8 cellular contexts compared by ENCODE assay signal in genomic region chr7:148543-148931, GRCh38. TPM values are rescaled to one million over a fixed set of nuclear protein-coding genes. Genes with fewer than 3 reads are reported as not detected.
A peak's percentile ranks its signal among the peaks of the same experiment; 100 is the strongest.
DNase-seq lines count a peak whose midpoint lies in the region; ATAC-seq, FAIRE-seq and TF ChIP-seq lines count a peak whose summit lies in the region.

No MANE protein-coding gene starts in this region.

- DNase-seq in CD14-positive monocyte (ENCODE audit: low spot score) (no peak), OCI-M1 (lab: John Stamatoyannopoulos, UW) (peak; percentile 7), neuronal stem cell (ENCODE audit: low spot score) (no peak), germinal center (ENCODE audit: low spot score) (no peak), NCI-H748 treated with DMSO at 0.1 percent for 48 hours (lab: John Stamatoyannopoulos, UW) (no peak)

- H3K9me3 ChIP-seq in neuronal stem cell (replicated peaks in 1 of 2; ENCODE audit: control insufficient read depth in 2 of 2, insufficient read depth in 1 of 2, low read depth in 1 of 2, low read length in 2 of 2): no peaks in the 10 kb centered on the region

- no peaks in the 10 kb centered on the region for H3K79me1 ChIP-seq in neuronal stem cell (ENCODE audit: low read depth, low read length)

- no peak overlapping the region for H2BK15ac ChIP-seq in neuronal stem cell (ENCODE audit: low read length)

- peak overlapping the region; percentile 80 to 94 for H3K4me3 Mint-ChIP-seq in CD14-positive monocyte

- peaks cover 2 to 16% of the 10 kb centered on the region in 2 donors for H3K36me3 ChIP-seq in neuronal stem cell (replicated peaks in 1 of 2; ENCODE audit: control insufficient read depth in 2 of 2, insufficient read depth in 2 of 2, low read length in 2 of 2)

- no peak overlapping the region for H3K9ac ChIP-seq in neuronal stem cell (ENCODE audit: low read depth, low read length, poor library complexity)

- no CpG with 5 or more reads among the region's 5 CpGs for WGBS in neuronal stem cell (ENCODE audit: extremely low coverage in 2 of 2, insufficient read length in 2 of 2, insufficient replicate concordance in 1 of 2), 2 donors

- H3K4ac ChIP-seq in neuronal stem cell (ENCODE audit: low read length): no peak overlapping the region

- peaks cover 20 to 25% of the 10 kb centered on the region in 2 donors for H3K36me3 Mint-ChIP-seq in CD14-positive monocyte

- H3K4me1 ChIP-seq in neuronal stem cell (ENCODE audit: control insufficient read depth in 2 of 2, insufficient read depth in 1 of 2, low read depth in 1 of 2, low read length in 2 of 2): peaks cover 6 to 7% of the 10 kb centered on the region in 2 donors

- no peaks in the 10 kb centered on the region for H3K9me3 Mint-ChIP-seq in CD14-positive monocyte

- H3K23ac ChIP-seq in neuronal stem cell (ENCODE audit: low read depth, low read length, poor library complexity): no peak overlapping the region

- no peak overlapping the region for H2BK12ac ChIP-seq in neuronal stem cell (ENCODE audit: low read length)

- H2BK120ac ChIP-seq in neuronal stem cell (ENCODE audit: low read depth, low read length): no peak overlapping the region

- H3K4me2 ChIP-seq in neuronal stem cell (ENCODE audit: insufficient read depth, low read length, poor library complexity, severe bottlenecking): peak overlapping the region; percentile 66

- peak overlapping the region; percentile 99 for H3K27ac ChIP-seq in neuronal stem cell (replicated peaks; ENCODE audit: low read length)

- intact Hi-C loops in CD14-positive monocyte (cut with micrococcal nuclease): no loop called here

- no peaks in the 10 kb centered on the region for H3K27me3 Mint-ChIP-seq in CD14-positive monocyte (ENCODE audit: low read depth in 3 of 3)

- H4K8ac ChIP-seq in neuronal stem cell (ENCODE audit: low read depth, low read length): no peak overlapping the region

- FAIRE-seq in endometrium (lab: Jason Lieb, UNC): peak; percentile 76

- H2AFZ ChIP-seq in neuronal stem cell (ENCODE audit: low read length): peak overlapping the region; percentile 61

- H2AK5ac ChIP-seq in neuronal stem cell (ENCODE audit: low read depth, low read length): no peak overlapping the region

- no peak overlapping the region for H4K91ac ChIP-seq in neuronal stem cell (ENCODE audit: low read depth, low read length, poor library complexity)

- no peak overlapping the region for H2BK5ac ChIP-seq in neuronal stem cell (ENCODE audit: low read length)

- no peak overlapping the region for H3K14ac ChIP-seq in neuronal stem cell (ENCODE audit: low read length)

- peaks cover 48% of the 10 kb centered on the region for H3K4me1 Mint-ChIP-seq in CD14-positive monocyte

- TF ChIP-seq CTCF in CD14-positive monocyte (IDR thresholded peaks at IDR 0.05): no peak

- H3K4me3 ChIP-seq in neuronal stem cell (ENCODE audit: low read length in 2 of 2): peak overlapping the region; percentile 56 to 88

- ATAC-seq in GM18502 (IDR thresholded peaks at IDR 0.05; ENCODE audit: poor library complexity, unreplicated experiment) (no peak), HG02852 (IDR thresholded peaks at IDR 0.05; ENCODE audit: unreplicated experiment) (no peak)

- peak overlapping the region; percentile 97 to 100 (median 98) for H3K27ac Mint-ChIP-seq in CD14-positive monocyte

- no peaks in the 10 kb centered on the region for H3K27me3 ChIP-seq in neuronal stem cell (ENCODE audit: control insufficient read depth in 3 of 3, insufficient read depth in 3 of 3, low read depth in 1 of 3, low read length in 3 of 3)

- no peak overlapping the region for H3K18ac ChIP-seq in neuronal stem cell (ENCODE audit: low read length)

RNA-seq across cellular contexts. Expression of gene FAM20C, which starts 43.8 kb away (rescaled TPM):
- 1 to 10 TPM; 1.2 to 1.5 TPM for polyA plus RNA-seq in CD14-positive monocyte
- 7.3 TPM for polyA plus RNA-seq in neuronal stem cell (2013, experiment 1 of 2)
- 7.3 TPM for polyA plus RNA-seq in neuronal stem cell (2013, experiment 2 of 2)
